ENCODE assay signal across 1 cellular context in genomic region chr11:102640946-102641345, GRCh38.
TF ChIP-seq lines count a peak whose summit lies in the region.

No MANE protein-coding gene starts in this region.

TF ChIP-seq in H1, 55 proteins besides CTCF, POLR2A, EP300 and RAD21 (continued from another document):
- TF ChIP-seq CHD7 (IDR thresholded peaks at IDR 0.05; ENCODE audit: insufficient replicate concordance, low read length) (no peak), BCL11A (IDR thresholded peaks at IDR 0.05; ENCODE audit: low read depth in 2 of 2, low read length in 2 of 2) (no peak), CBX5 (IDR thresholded peaks at IDR 0.05; ENCODE audit: low read depth, low read length) (no peak), NRF1 (IDR thresholded peaks at IDR 0.05; ENCODE audit: low read depth, low read length) (no peak), SIRT6 (IDR thresholded peaks at IDR 0.05; ENCODE audit: low read length) (no peak), HDAC6 (IDR thresholded peaks at IDR 0.05; ENCODE audit: low read depth, low read length) (no peak), JUN (IDR thresholded peaks at IDR 0.05; ENCODE audit: low read depth, low read length) (no peak), CHD2 (IDR thresholded peaks at IDR 0.05; ENCODE audit: low read length) (no peak), E2F6 (IDR thresholded peaks at IDR 0.05) (no peak), TBP (IDR thresholded peaks at IDR 0.05; ENCODE audit: low read depth, low read length) (no peak), ASH2L (IDR thresholded peaks at IDR 0.05; ENCODE audit: low read length) (no peak), JUND (IDR thresholded peaks at IDR 0.05; ENCODE audit: low read length) (no peak), SP1 (IDR thresholded peaks at IDR 0.05; ENCODE audit: low read depth, low read length) (no peak), KDM4A (IDR thresholded peaks at IDR 0.05; ENCODE audit: low read depth, low read length, severe bottlenecking) (no peak), BACH1 (IDR thresholded peaks at IDR 0.05; ENCODE audit: low read length) (no peak), RXRA (IDR thresholded peaks at IDR 0.05; ENCODE audit: insufficient read depth, low read depth, low read length) (no peak)
